In genomic region chr6:166619912-166620311, GRCh38 we compare ENCODE assay signal across 9 cellular contexts. TPM values are rescaled to one million over a fixed set of nuclear protein-coding genes. Genes with fewer than 3 reads are reported as not detected.
DNase-seq lines count a peak whose midpoint lies in the region; ATAC-seq and TF ChIP-seq lines count a peak whose summit lies in the region.
"Had no signal": no experiment of that assay in that cellular context is flagged by ENCODE, and none has a peak within 500 bp of the region (broad histone marks: within the 10 kb centered on the region; RNA-seq: fewer than 3 reads in every experiment).

No MANE protein-coding gene starts in this region.

- no peak overlapping the region for H3K9ac ChIP-seq in parathyroid adenoma

- DNase-seq in AG10803 (ENCODE audit: low read depth) (peak; percentile 99), fibroblast of the aortic adventitia (ENCODE audit: low read depth) (peak; percentile 100), COLO829 (ENCODE audit: low spot score) (no peak), DMS153 treated with DMSO at 0.1 percent for 48 hours (lab: John Stamatoyannopoulos, UW; ENCODE audit: unreplicated experiment) (no peak)
- no peak for DNase-seq in activated CD4-positive, CD25-positive, alpha-beta regulatory T cell treated with anti-CD3 and anti-CD28 coated beads, Interleukin-2, amount 50 U/mL, for 72 hours

- no peaks in the 10 kb centered on the region for H3K9me3 ChIP-seq in parathyroid adenoma (ENCODE audit: control insufficient read depth, low read length)

- no peaks in the 10 kb centered on the region for H3K27me3 ChIP-seq in parathyroid adenoma (ENCODE audit: control insufficient read depth, insufficient read depth, low read length)

- H3K36me3 ChIP-seq in parathyroid adenoma (ENCODE audit: control insufficient read depth, insufficient read depth, low read length) = no peaks in the 10 kb centered on the region

- peak overlapping the region; percentile 83 for H3K27ac ChIP-seq in parathyroid adenoma

- no peak overlapping the region for H2AFZ ChIP-seq in parathyroid adenoma

- H3K4me2 ChIP-seq in parathyroid adenoma (ENCODE audit: low read length) = peak overlapping the region; percentile 26

- ATAC-seq in SK-N-SH treated with all-trans-retinoic acid at 6 μM for 48 hours (peak; percentile 88), HG03342 (IDR thresholded peaks at IDR 0.05; ENCODE audit: unreplicated experiment) (no peak)

- peaks cover 49% of the 10 kb centered on the region for H3K4me1 ChIP-seq in parathyroid adenoma

- H3K4me3 ChIP-seq in AG10803 (ENCODE audit: low read length) = no peak overlapping the region
- no peak overlapping the region for H3K4me3 ChIP-seq in fibroblast of the aortic adventitia (ENCODE audit: low read depth, low read length)
- no peak overlapping the region for H3K4me3 ChIP-seq in parathyroid adenoma (ENCODE audit: low read depth, low read length)
- H3K4me3 ChIP-seq: skin epidermis had no signal

- TF ChIP-seq CTCF in AG10803 (conservative IDR thresholded peaks at IDR 0.05; ENCODE audit: low read length) (no peak), fibroblast of the aortic adventitia (IDR thresholded peaks at IDR 0.05; ENCODE audit: insufficient read depth, low read length) (no peak), parathyroid adenoma (IDR thresholded peaks at IDR 0.05) (no peak)

- peaks cover 65% of the 10 kb centered on the region for H3K79me2 ChIP-seq in parathyroid adenoma

TF ChIP-seq in SK-N-SH treated with all-trans-retinoic acid at 6 μM for 48 hours, 23 proteins besides CTCF, POLR2A, EP300 and RAD21:
- TF ChIP-seq ZC3H10 (CRISPR knock-in tag; IDR thresholded peaks at IDR 0.05) (no peak), CSDC2 (CRISPR knock-in tag; IDR thresholded peaks at IDR 0.05) (peak; percentile 16; the same call in 1 of the 2 replicates), GLIS3 (CRISPR knock-in tag; IDR thresholded peaks at IDR 0.05) (0 out of 2 replicates have a peak, but pooled peaks have one; percentile 62), CSRNP3 (CRISPR knock-in tag; IDR thresholded peaks at IDR 0.05) (no peak; the same call in 1 of the 2 replicates), BACH2 (CRISPR knock-in tag; IDR thresholded peaks at IDR 0.05; ENCODE audit: borderline replicate concordance) (no peak), PATZ1 (CRISPR knock-in tag; IDR thresholded peaks at IDR 0.05; ENCODE audit: borderline replicate concordance) (peak; percentile 36; the same call in 1 of the 2 replicates), ZFP3 (CRISPR knock-in tag; IDR thresholded peaks at IDR 0.05) (0 out of 2 replicates have a peak, but pooled peaks have one; percentile 22), PPARA (CRISPR knock-in tag; IDR thresholded peaks at IDR 0.05; ENCODE audit: borderline replicate concordance) (no peak), SNAI2 (CRISPR knock-in tag; IDR thresholded peaks at IDR 0.05) (no peak), ARNTL (CRISPR knock-in tag; IDR thresholded peaks at IDR 0.05; ENCODE audit: borderline replicate concordance, low read depth) (no peak), ZNF8 (CRISPR knock-in tag; IDR thresholded peaks at IDR 0.05) (no peak), ZNF565 (CRISPR knock-in tag; conservative IDR thresholded peaks at IDR 0.05; ENCODE audit: low read depth) (no peak), POU6F1 (CRISPR knock-in tag; IDR thresholded peaks at IDR 0.05; ENCODE audit: borderline replicate concordance, low read depth) (no peak; the same call in 1 of the 2 replicates), OSR1 (CRISPR knock-in tag; IDR thresholded peaks at IDR 0.05) (no peak), TOX (CRISPR knock-in tag; IDR thresholded peaks at IDR 0.05; ENCODE audit: borderline replicate concordance) (no peak; the same call in 1 of the 2 replicates), ISL1 (CRISPR knock-in tag; IDR thresholded peaks at IDR 0.05) (peak; percentile 96), CREB5 (CRISPR knock-in tag; IDR thresholded peaks at IDR 0.05; ENCODE audit: low read depth) (peak; percentile 56; the same call in 1 of the 2 replicates), ZNF70 (CRISPR knock-in tag; IDR thresholded peaks at IDR 0.05) (no peak), RARB (CRISPR knock-in tag; IDR thresholded peaks at IDR 0.05) (no peak), TCF4 (CRISPR knock-in tag; IDR thresholded peaks at IDR 0.05; ENCODE audit: borderline replicate concordance) (no peak), ZFP30 (CRISPR knock-in tag; IDR thresholded peaks at IDR 0.05) (no peak), ESRRG (CRISPR knock-in tag; IDR thresholded peaks at IDR 0.05) (no peak), TSHZ2 (CRISPR knock-in tag; IDR thresholded peaks at IDR 0.05) (0 out of 2 replicates have a peak, but pooled peaks have one; percentile 24)

RNA-seq across cellular contexts. Expression of gene RPS6KA2, which starts 7.1 kb away (rescaled TPM):
- 32.5 and 89.7 TPM in 2 replicates for total RNA-seq in fibroblast of the aortic adventitia (ENCODE audit: low replicate concordance)

RNA-seq across cellular contexts. Expression of gene RAMACL, which starts 33.4 kb away (rescaled TPM):
- 2.4 and 2.5 TPM in 2 replicates for total RNA-seq in fibroblast of the aortic adventitia (ENCODE audit: low replicate concordance)

Comparison
In these comparisons a context has a peak if more than half of its experiments do, and no peak if none do; other contexts are left out.
1. DNase-seq: peak in AG10803 (single experiment) and fibroblast of the aortic adventitia (single experiment); none in activated CD4-positive, CD25-positive, alpha-beta regulatory T cell treated with anti-CD3 and anti-CD28 coated beads, Interleukin-2, amount 50 U/mL, for 72 hours (single experiment), COLO829 (single experiment) and DMS153 treated with DMSO at 0.1 percent for 48 hours (single experiment).